In genomic region chr17:82064433-82065192, GRCh38 we compare ENCODE assay signal across 8 cellular contexts. TPM values are rescaled to one million over a fixed set of nuclear protein-coding genes. Genes with fewer than 3 reads are reported as not detected.
A peak's percentile ranks its signal among the peaks of the same experiment; 100 is the strongest.
DNase-seq lines count a peak whose midpoint lies in the region; ATAC-seq and TF ChIP-seq lines count a peak whose summit lies in the region.

No MANE protein-coding gene starts in this region.

- no peak for TF ChIP-seq EP300 in Ishikawa (IDR thresholded peaks at IDR 0.05; ENCODE audit: borderline replicate concordance)

- 14 to 28% methylated on average over 8 to 24 of the region's 36 CpGs for WGBS in lower leg skin, 2 donors

- DNase-seq in BJ (ENCODE audit: low read depth) (no peak), astrocyte of the hippocampus (ENCODE audit: low read depth, low spot score) (peak; percentile 18), lower leg skin (ENCODE audit: low spot score in 2 of 2) (no peak), vagina (ENCODE audit: extremely low spot score in 2 of 2) (no peak), D341Med (ENCODE audit: low spot score) (no peak)

- H3K4me3 ChIP-seq in BJ (ENCODE audit: low read depth, low read length) (peak overlapping the region; percentile 90), lower leg skin (ENCODE audit: low read depth, poor library complexity, severe bottlenecking) (peak overlapping the region; percentile 84), vagina (peak overlapping the region; percentile 81 to 92)

- intact Hi-C loops in lower leg skin (cut with DNase I; ENCODE audit: low total_unique reads) = no loop called here
- intact Hi-C loops in vagina (cut with DNase I) = no loop called here

- peak overlapping the region; percentile 94 for H3K27ac ChIP-seq in vagina

- TF ChIP-seq CTCF in BJ (IDR thresholded peaks at IDR 0.05; ENCODE audit: insufficient read depth, low read depth, low read length) = no peak
- TF ChIP-seq CTCF in lower leg skin (IDR thresholded peaks at IDR 0.05) = no peak
- TF ChIP-seq CTCF in vagina (IDR thresholded peaks at IDR 0.05) = no peak

- H3K27me3 ChIP-seq in BJ (ENCODE audit: control insufficient read depth, insufficient read depth, low read length) = no peaks in the 10 kb centered on the region
- no peaks in the 10 kb centered on the region for H3K27me3 ChIP-seq in vagina

- no peak for TF ChIP-seq POLR2A in lower leg skin (IDR thresholded peaks at IDR 0.05)
- TF ChIP-seq POLR2A in vagina (IDR thresholded peaks at IDR 0.05) = no peak

- POLR2A ChIA-PET in BJ (lab: Charles Lee) = no interaction called here

- H3K36me3 ChIP-seq in BJ (ENCODE audit: control insufficient read depth, insufficient read depth, low read length) = peaks cover 30% of the 10 kb centered on the region
- peaks cover 0 to 37% of the 10 kb centered on the region in 2 donors for H3K36me3 ChIP-seq in vagina

- no peak for ATAC-seq in GM21737 (IDR thresholded peaks at IDR 0.05; ENCODE audit: unreplicated experiment)
- ATAC-seq in GM21717 (IDR thresholded peaks at IDR 0.05; ENCODE audit: unreplicated experiment) = no peak

- H3K9me3 ChIP-seq in vagina = no peaks in the 10 kb centered on the region

- no peak for TF ChIP-seq RAD21 in Ishikawa (IDR thresholded peaks at IDR 0.05; ENCODE audit: low read depth)

- CTCF ChIA-PET in BJ (lab: Yijun Ruan, JAX) = interaction anchor here (0.8 to 1.5 kb wide), 2 partner anchors 28 to 90 kb away, joined by 3 read pairs; no protein-coding TSS in a partner anchor

- H3K4me1 ChIP-seq in vagina = peaks cover 30% of the 10 kb centered on the region

TF ChIP-seq in Ishikawa, 13 proteins besides CTCF, POLR2A, EP300 and RAD21:
- TF ChIP-seq TAF1 (IDR thresholded peaks at IDR 0.05; ENCODE audit: low read depth) (no peak), TEAD4 (IDR thresholded peaks at IDR 0.05) (no peak), MAX (IDR thresholded peaks at IDR 0.05) (peak; percentile 93), ZBTB7A (IDR thresholded peaks at IDR 0.05; ENCODE audit: low read depth) (no peak)

RNA-seq across cellular contexts. Expression of gene DUS1L, which starts 1.0 kb away (rescaled TPM):
- polyA plus RNA-seq in BJ (2011; rRNA removed) = 22.1 and 47.6 TPM in 2 replicates
- polyA minus RNA-seq in BJ (2011; rRNA and poly(A)+ RNA removed) = 13.2 and 16.8 TPM in 2 replicates
- total RNA-seq in lower leg skin (100 to 1,000 TPM in 1 of 4 donors, 10 to 100 TPM in 3; 65.8 to 113 (median 89.8) TPM), vagina (72.4 TPM)

RNA-seq across cellular contexts. Expression of gene GPS1, which starts 12.9 kb away (rescaled TPM):
- 79.7 and 131 TPM in 2 replicates for polyA plus RNA-seq in BJ (2011; rRNA removed)
- polyA minus RNA-seq in BJ (2011; rRNA and poly(A)+ RNA removed) = 74.1 and 114 TPM in 2 replicates
- total RNA-seq in lower leg skin (10 to 100 TPM; 57.2 to 99.3 (median 79.1) TPM), vagina (80.3 TPM)

RNA-seq across cellular contexts. Expression of gene RFNG, which starts 13.0 kb away (rescaled TPM):
- 15.8 and 23.7 TPM in 2 replicates for polyA plus RNA-seq in BJ (2011; rRNA removed)
- polyA minus RNA-seq in BJ (2011; rRNA and poly(A)+ RNA removed) = 21.9 and 28.9 TPM in 2 replicates
- total RNA-seq in lower leg skin (10 to 100 TPM; 44.8 to 83.7 (median 50.9) TPM), vagina (61.4 TPM)

RNA-seq across cellular contexts. Expression of gene DCXR, which starts 27.1 kb away (rescaled TPM):
- 42.7 and 66.0 TPM in 2 replicates for polyA plus RNA-seq in BJ (2011; rRNA removed)
- 21.7 and 40.3 TPM in 2 replicates for polyA minus RNA-seq in BJ (2011; rRNA and poly(A)+ RNA removed)
- total RNA-seq in lower leg skin (100 to 1,000 TPM; 124 to 199 (median 149) TPM), vagina (106 TPM)

RNA-seq across cellular contexts. Expression of gene RAC3, which starts 33.1 kb away (rescaled TPM):
- polyA plus RNA-seq in BJ (2011; rRNA removed) = 7.5 and 11.5 TPM in 2 replicates
- polyA minus RNA-seq in BJ (2011; rRNA and poly(A)+ RNA removed) = 4.7 and 5.1 TPM in 2 replicates
- total RNA-seq in lower leg skin (10 to 100 TPM in 2 of 4 donors, 1 to 10 TPM in 2; 8.2 to 16.8 (median 10.0) TPM), vagina (12.8 TPM)
